ENCODE assay signal across 8 cellular contexts in genomic region chr13:21297452-21297851, GRCh38.
DNase-seq lines count a peak whose midpoint lies in the region; ATAC-seq and TF ChIP-seq lines count a peak whose summit lies in the region.

No MANE protein-coding gene starts in this region.

- H3K27ac ChIP-seq in naive thymus-derived CD4-positive, alpha-beta T cell (ENCODE audit: low read depth, low read length): peak overlapping the region; percentile 44

- POLR2A ChIA-PET in MCF 10A (lab: Yijun Ruan, JAX): interaction anchor here (0.6 to 4.2 kb wide), 12 partner anchors 9 to 396 kb away, joined by 3 to 43 read pairs (median 6); partner anchors contain the start of genes MICU2, MRPL57, SKA3 and XPO4
- POLR2A ChIA-PET in naive thymus-derived CD4-positive, alpha-beta T cell (lab: Charles Lee): interaction anchor here (0.6 to 2.0 kb wide), 7 partner anchors 112 to 1524 kb away, joined by 3 to 11 read pairs (median 6); partner anchors contain the start of genes MICU2, MRPL57, SKA3 and ZDHHC20

- peaks cover 7% of the 10 kb centered on the region for H3K4me1 Mint-ChIP-seq in MCF 10A (ENCODE audit: insufficient read depth, unreplicated experiment)
- peaks cover 10 to 25% (median 22%) of the 10 kb centered on the region in 7 donors for H3K4me1 Mint-ChIP-seq in naive thymus-derived CD4-positive, alpha-beta T cell

- no peaks in the 10 kb centered on the region for H3K36me3 ChIP-seq in MG63
- H3K36me3 ChIP-seq in naive thymus-derived CD4-positive, alpha-beta T cell (ENCODE audit: control insufficient read depth in 2 of 3, insufficient read depth in 3 of 3, low read length in 3 of 3): no peaks in the 10 kb centered on the region

- no peaks in the 10 kb centered on the region for H3K27me3 Mint-ChIP-seq in MCF 10A (ENCODE audit: insufficient read depth, unreplicated experiment)
- no peaks in the 10 kb centered on the region for H3K27me3 Mint-ChIP-seq in naive thymus-derived CD4-positive, alpha-beta T cell

- CTCF ChIA-PET in MCF 10A (lab: Yijun Ruan, JAX): interaction anchor here (0.6 to 5.7 kb wide), 32 partner anchors 8 to 1457 kb away, joined by 3 to 92 read pairs (median 4); partner anchors contain the start of genes MRPL57 and SKA3
- CTCF ChIA-PET in naive thymus-derived CD4-positive, alpha-beta T cell (lab: Charles Lee): interaction anchor here (0.6 to 5.5 kb wide), 12 partner anchors 15 to 306 kb away, joined by 3 to 71 read pairs (median 4); partner anchors contain the start of gene ZDHHC20

- no peaks in the 10 kb centered on the region for H3K36me3 Mint-ChIP-seq in MCF 10A (ENCODE audit: insufficient read depth, unreplicated experiment)
- H3K36me3 Mint-ChIP-seq in naive thymus-derived CD4-positive, alpha-beta T cell: peaks cover 0 to under 1% (median 0%) of the 10 kb centered on the region in 5 donors

- H3K27me3 ChIP-seq in MG63: no peaks in the 10 kb centered on the region
- H3K27me3 ChIP-seq in naive thymus-derived CD4-positive, alpha-beta T cell (ENCODE audit: control insufficient read depth in 2 of 2, insufficient read depth in 2 of 2, low read length in 2 of 2): no peaks in the 10 kb centered on the region

- DNase-seq in DMS79 treated with DMSO at 0.1 percent for 48 hours (lab: John Stamatoyannopoulos, UW) (peak; percentile 21), DMS79 (lab: John Stamatoyannopoulos, UW) (no peak), MG63 (no peak), MCF 10A (ENCODE audit: unreplicated experiment) (no peak), dermis blood vessel endothelial cell (no peak), retina (no peak)
- no peak for DNase-seq in naive thymus-derived CD4-positive, alpha-beta T cell
- DNase-seq in activated effector memory CD4-positive, alpha-beta T cell treated with anti-CD3 and anti-CD28 coated beads, Interleukin-2, amount 50 U/mL, for 16 hours: no peak

- H3K27ac Mint-ChIP-seq in MCF 10A (ENCODE audit: low read depth, unreplicated experiment): peak overlapping the region; percentile 82
- H3K27ac Mint-ChIP-seq in naive thymus-derived CD4-positive, alpha-beta T cell: peak overlapping the region; percentile 58 to 90 (median 86)

- peak overlapping the region; percentile 68 for H3K4me3 ChIP-seq in MG63
- peak overlapping the region; percentile 90 for H3K4me3 ChIP-seq in naive thymus-derived CD4-positive, alpha-beta T cell (ENCODE audit: low read length)

- H3K4me3 Mint-ChIP-seq in MCF 10A (ENCODE audit: unreplicated experiment): peak overlapping the region; percentile 88
- H3K4me3 Mint-ChIP-seq in naive thymus-derived CD4-positive, alpha-beta T cell: peak overlapping the region; percentile 78 to 95 (median 86)

- H3K4me1 ChIP-seq in naive thymus-derived CD4-positive, alpha-beta T cell (ENCODE audit: control insufficient read depth in 2 of 2, insufficient read depth in 2 of 2, low read length in 2 of 2): peaks cover 11 to 15% of the 10 kb centered on the region in 2 donors

- H3K9me3 ChIP-seq in MG63: no peaks in the 10 kb centered on the region
- H3K9me3 ChIP-seq in naive thymus-derived CD4-positive, alpha-beta T cell (ENCODE audit: control insufficient read depth in 2 of 3, low read length in 3 of 3): no peaks in the 10 kb centered on the region

- no peak for TF ChIP-seq CTCF in MCF 10A (IDR thresholded peaks at IDR 0.05; ENCODE audit: unreplicated experiment)

- intact Hi-C loops in MCF 10A (cut with micrococcal nuclease): loop anchor here (1.0 to 5.0 kb wide), 2 partner anchors 120 to 182 kb away; partner anchors contain the start of genes MRPL57 and SKA3
- intact Hi-C loops in naive thymus-derived CD4-positive, alpha-beta T cell (cut with micrococcal nuclease): loop anchor here (1.0 to 5.0 kb wide), 6 partner anchors 105 to 1665 kb away; partner anchors contain the start of genes EEF1AKMT1 (in 1 of the 2), MPHOSPH8 (in 1 of the 2) and ZMYM5 (in 1 of the 2)

- no peaks in the 10 kb centered on the region for H3K9me3 Mint-ChIP-seq in MCF 10A (ENCODE audit: unreplicated experiment)
- H3K9me3 Mint-ChIP-seq in naive thymus-derived CD4-positive, alpha-beta T cell: no peaks in the 10 kb centered on the region

- ATAC-seq in naive thymus-derived CD4-positive, alpha-beta T cell: no peak

- BruUV-seq in MCF 10A (replicated peaks; lab: Mats Ljungman, UMichigan): no TSS peak
